Comparison of ENCODE assay signal across 8 cellular contexts in genomic region chr6:106163966-106164877, GRCh38.
A peak's percentile ranks its signal among the peaks of the same experiment; 100 is the strongest.
DNase-seq lines count a peak whose midpoint lies in the region; FAIRE-seq and TF ChIP-seq lines count a peak whose summit lies in the region.

No MANE protein-coding gene starts in this region.

- no peak for DNase-seq in GM12892 (ENCODE audit: insufficient read length)
- DNase-seq in HFFc6: peak; percentile 71
- peak; percentile 95 for DNase-seq in NOMO-1 treated with dmso at 0.1 percent for 144 hours (lab: John Stamatoyannopoulos, UW; ENCODE audit: unreplicated experiment)
- no peak for DNase-seq in mesendoderm
- DNase-seq in DMS79 (lab: John Stamatoyannopoulos, UW): no peak
- DNase-seq in RKO (ENCODE audit: low spot score): no peak

- no peak overlapping the region for H3K4ac ChIP-seq in mesendoderm (ENCODE audit: low read depth, low read length)

- H3K27me3 Mint-ChIP-seq in HFFc6 (ENCODE audit: insufficient read depth): peaks cover 4% of the 10 kb centered on the region

- no peak overlapping the region for H3K4me3 ChIP-seq in mesendoderm (ENCODE audit: low read length)
- no peak overlapping the region for H3K4me3 ChIP-seq in stomach smooth muscle (ENCODE audit: low read length in 2 of 2)

- no peak overlapping the region for H4K5ac ChIP-seq in mesendoderm (ENCODE audit: low read length)

- H3K4me1 ChIP-seq in mesendoderm (ENCODE audit: control insufficient read depth, low read depth, low read length) (peaks cover 7% of the 10 kb centered on the region), stomach smooth muscle (ENCODE audit: control insufficient read depth, insufficient read depth, low read length) (no peaks in the 10 kb centered on the region)

- H3K9me3 ChIP-seq in stomach smooth muscle (ENCODE audit: control insufficient read depth in 2 of 2, low read length in 2 of 2): no peaks in the 10 kb centered on the region

- H3K9me3 Mint-ChIP-seq in HFFc6: no peaks in the 10 kb centered on the region

- no peak overlapping the region for H3K23ac ChIP-seq in mesendoderm (ENCODE audit: low read length)

- no peaks in the 10 kb centered on the region for H3K27me3 ChIP-seq in mesendoderm (ENCODE audit: insufficient read depth, low read length, poor library complexity)
- H3K27me3 ChIP-seq in stomach smooth muscle (ENCODE audit: control insufficient read depth in 1 of 2, insufficient read depth in 2 of 2, low read length in 2 of 2): no peaks in the 10 kb centered on the region

- H2BK120ac ChIP-seq in mesendoderm (ENCODE audit: low read depth, low read length): no peak overlapping the region

- peak overlapping the region; percentile 0 for H3K56ac ChIP-seq in mesendoderm (ENCODE audit: low read length)

- no peaks in the 10 kb centered on the region for H3K79me1 ChIP-seq in mesendoderm (ENCODE audit: low read length)

- no peak overlapping the region for H2AK5ac ChIP-seq in mesendoderm (ENCODE audit: low read length)

- H3K36me3 ChIP-seq in mesendoderm (ENCODE audit: control insufficient read depth, insufficient read depth, low read length) (no peaks in the 10 kb centered on the region), stomach smooth muscle (ENCODE audit: control insufficient read depth in 2 of 2, insufficient read depth in 2 of 2, low read length in 2 of 2) (no peaks in the 10 kb centered on the region)

- H3K36me3 Mint-ChIP-seq in HFFc6 (ENCODE audit: low read depth): peaks cover 7% of the 10 kb centered on the region

- H3K27ac ChIP-seq in angular gyrus (ENCODE audit: low read depth, low read length): peak overlapping the region; percentile 52
- no peak overlapping the region for H3K27ac ChIP-seq in mesendoderm (ENCODE audit: low read depth, low read length)
- H3K27ac ChIP-seq in stomach smooth muscle (ENCODE audit: low read length): peak overlapping the region; percentile 24

- H3K27ac Mint-ChIP-seq in HFFc6: peak overlapping the region; percentile 100

- no peak overlapping the region for H2BK15ac ChIP-seq in mesendoderm (replicated peaks; ENCODE audit: low read depth)

- no peak overlapping the region for H3K18ac ChIP-seq in mesendoderm (ENCODE audit: low read length)

- no peaks in the 10 kb centered on the region for H3K79me2 ChIP-seq in mesendoderm (ENCODE audit: control insufficient read depth, insufficient read depth, low read length)

- no peak for TF ChIP-seq CTCF in HFFc6 (IDR thresholded peaks at IDR 0.05)

- WGBS in mesendoderm (ENCODE audit: extremely low coverage, insufficient coverage, low lambda C conversion rate): no CpG with 5 or more reads among the region's 17 CpGs

- TF ChIP-seq POLR2A in GM12892 (IDR thresholded peaks at IDR 0.05; ENCODE audit: low read depth, low read length): no peak; the same call in 1 of the 2 replicates

- H3K4me2 ChIP-seq in mesendoderm (ENCODE audit: low read length): no peak overlapping the region

- H2BK5ac ChIP-seq in mesendoderm (ENCODE audit: low read length): no peak overlapping the region

- peak; percentile 99 for FAIRE-seq in GM12892 (lab: Jason Lieb, UNC)

- H4K8ac ChIP-seq in mesendoderm (ENCODE audit: low read depth, low read length): no peak overlapping the region

- H3K4me1 Mint-ChIP-seq in HFFc6 (ENCODE audit: low read depth): peaks cover 64% of the 10 kb centered on the region

- H3K4me3 Mint-ChIP-seq in HFFc6: peak overlapping the region; percentile 80

- H3K9ac ChIP-seq in mesendoderm (ENCODE audit: low read length): no peak overlapping the region
- H3K9ac ChIP-seq in stomach smooth muscle (ENCODE audit: low read length in 2 of 2): no peak overlapping the region

Comparison
In these comparisons a context has a peak if more than half of its experiments do, and no peak if none do; other contexts are left out.
1. DNase-seq: peak in HFFc6 (single experiment) and NOMO-1 treated with dmso at 0.1 percent for 144 hours (single experiment); none in GM12892 (single experiment), mesendoderm (single experiment), DMS79 (single experiment) and RKO (single experiment).